Comparison of ENCODE assay signal across 1 cellular context in genomic region chr1:243620096-243620495, GRCh38.
TF ChIP-seq lines count a peak whose summit lies in the region.

No MANE protein-coding gene starts in this region.

TF ChIP-seq in SK-N-SH treated with all-trans-retinoic acid at 6 μM for 48 hours, 23 proteins besides CTCF, POLR2A, EP300 and RAD21 (continued from another document):
- TF ChIP-seq TSHZ2 (CRISPR knock-in tag; IDR thresholded peaks at IDR 0.05) (no peak), PATZ1 (CRISPR knock-in tag; IDR thresholded peaks at IDR 0.05; ENCODE audit: borderline replicate concordance) (no peak), PPARA (CRISPR knock-in tag; IDR thresholded peaks at IDR 0.05; ENCODE audit: borderline replicate concordance) (no peak)
